8 cellular contexts compared by ENCODE assay signal in the genomic region with DNA sequence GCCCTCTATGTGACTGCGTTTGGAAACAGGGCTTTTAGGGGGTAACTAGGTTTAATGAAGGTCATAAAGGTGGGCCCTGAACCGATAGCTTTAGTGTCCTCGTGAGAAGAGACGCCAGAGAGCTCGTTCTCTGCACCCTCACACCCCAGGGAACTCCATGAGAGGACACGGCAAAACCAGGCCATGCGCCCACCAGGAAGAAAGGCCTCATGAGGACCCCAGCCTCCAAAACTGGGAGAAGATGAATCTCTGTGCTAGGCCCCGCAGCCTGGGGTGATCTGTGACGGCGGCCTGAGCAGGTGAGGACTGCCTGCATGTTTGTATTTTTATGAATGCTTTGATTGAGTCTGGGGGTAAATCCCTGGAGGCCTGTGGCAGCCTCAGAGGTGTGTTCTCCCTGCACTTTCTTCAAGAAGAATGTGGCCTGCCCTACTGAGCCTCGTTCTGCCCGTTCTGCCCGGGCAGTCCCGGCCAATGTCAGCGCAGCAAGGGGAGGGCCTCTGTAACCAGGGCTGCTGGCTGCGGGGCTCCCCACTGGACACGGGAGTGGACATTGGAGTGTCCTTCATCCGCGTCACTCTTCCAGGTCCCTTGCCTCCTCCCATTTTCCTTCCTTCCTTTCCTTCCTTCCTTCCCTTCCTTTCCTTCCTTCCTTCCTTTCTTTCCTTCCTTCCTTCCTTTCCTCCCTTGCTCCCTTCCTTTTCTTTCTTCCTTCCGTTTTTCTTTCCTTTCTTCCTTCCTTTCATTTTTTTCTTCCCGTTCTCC. TPM values are rescaled to one million over a fixed set of nuclear protein-coding genes. Genes with fewer than 3 reads are reported as not detected.
DNase-seq lines count a peak whose midpoint lies in the region; ATAC-seq, FAIRE-seq and TF ChIP-seq lines count a peak whose summit lies in the region.

No MANE protein-coding gene starts in this region.

- no peak for TF ChIP-seq EP300 in K562 (IDR thresholded peaks at IDR 0.05; ENCODE audit: low read length)

- 73% methylated on average over 20 of the region's 21 CpGs for WGBS in K562 (ENCODE audit: insufficient coverage, low coverage, missing lambda C conversion rate)

- peak overlapping the region; percentile 87 for H3K27ac Mint-ChIP-seq in stimulated activated naive CD8-positive, alpha-beta T cell treated with anti-CD3 and anti-CD28 coated beads, Interleukin-15, Interleukin-2, amounts not matched to agents 100 ng/mL and 50 ng/mL, for 24 hours

- no peaks in the 10 kb centered on the region for H3K27me3 ChIP-seq in K562 (ENCODE audit: control insufficient read depth in 2 of 2, insufficient read depth in 2 of 2, low read length in 2 of 2)

- CTCF ChIA-PET in K562 (lab: Yijun Ruan, JAX; ENCODE audit: low intra/inter-chr PET ratio): no interaction called here

- POLR2A ChIA-PET in K562 (lab: Yijun Ruan, JAX): no interaction called here

- TF ChIP-seq CTCF in K562 (IDR thresholded peaks at IDR 0.05 in 2 of 3, conservative IDR thresholded peaks at IDR 0.05 in 1 of 3; ENCODE audit: insufficient read depth in 2 of 3, low read depth in 1 of 3, low read length in 3 of 3) (no peak), mucosa of descending colon (IDR thresholded peaks at IDR 0.05) (no peak)

- H3K9ac ChIP-seq in K562 (ENCODE audit: insufficient read depth in 1 of 2, low read depth in 2 of 2, low read length in 2 of 2): peak overlapping the region; percentile 46 to 61

- no peaks in the 10 kb centered on the region for H3K27me3 Mint-ChIP-seq in stimulated activated naive CD8-positive, alpha-beta T cell treated with anti-CD3 and anti-CD28 coated beads, Interleukin-15, Interleukin-2, amounts not matched to agents 100 ng/mL and 50 ng/mL, for 24 hours

- no peak for FAIRE-seq in K562 (lab: Jason Lieb, UNC)

- H3K9me3 Mint-ChIP-seq in stimulated activated naive CD8-positive, alpha-beta T cell treated with anti-CD3 and anti-CD28 coated beads, Interleukin-15, Interleukin-2, amounts not matched to agents 100 ng/mL and 50 ng/mL, for 24 hours: no peaks in the 10 kb centered on the region

- in situ Hi-C loops in K562 (cut with MboI): no loop called here

- H3K4me1 ChIP-seq in K562 (replicated peaks in 1 of 2; ENCODE audit: control insufficient read depth in 2 of 2, insufficient read depth in 2 of 2, low read length in 2 of 2) (peaks cover 55 to 62% of the 10 kb centered on the region in 2 experiments), mucosa of descending colon (ENCODE audit: low read depth) (peaks cover 19% of the 10 kb centered on the region)

- no peaks in the 10 kb centered on the region; the same call in 2 of the 3 replicates for H3K79me2 ChIP-seq in K562 (ENCODE audit: control insufficient read depth, insufficient read depth, low read length)

- no peak overlapping the region; the same call in 1 of the 2 replicates for H3K4me2 ChIP-seq in K562 (ENCODE audit: insufficient read depth, low read length)

- no peak for TF ChIP-seq RAD21 in K562 (CRISPR knock-in tag; conservative IDR thresholded peaks at IDR 0.05 in 1 of 2, IDR thresholded peaks at IDR 0.05 in 1 of 2)

- peak overlapping the region; percentile 97 for H3K27ac ChIP-seq in K562 (ENCODE audit: extremely low read depth, low read depth, low read length)

- H3K9me3 ChIP-seq in K562 (replicated peaks; ENCODE audit: control insufficient read depth, insufficient read depth, low read depth, low read length) (no peaks in the 10 kb centered on the region), mucosa of descending colon (no peaks in the 10 kb centered on the region)

- H4K20me1 ChIP-seq in K562 (replicated peaks; ENCODE audit: control insufficient read depth, insufficient read depth, low read length): no peaks in the 10 kb centered on the region

- DNase-seq in stimulated activated naive CD8-positive, alpha-beta T cell treated with anti-CD3 and anti-CD28 coated beads, Interleukin-15, Interleukin-2, amounts not matched to agents 100 U/mL and 50 U/mL, for 24 hours: no peak
- DNase-seq in K562 (ENCODE audit: extremely low read depth in 1 of 4, low spot score in 3 of 4): peak in 1 of 4 experiments; percentile 17
- DNase-seq in mucosa of descending colon: peak in 2 of 3 donors; percentile 23 to 58
- DNase-seq in AML-193 (lab: John Stamatoyannopoulos, UW): no peak
- DNase-seq in effector CD4-positive, alpha-beta T cell: no peak

- H3K9me1 ChIP-seq in K562 (ENCODE audit: control insufficient read depth, insufficient read depth, low read length): no peaks in the 10 kb centered on the region

- H3K4me3 Mint-ChIP-seq in stimulated activated naive CD8-positive, alpha-beta T cell treated with anti-CD3 and anti-CD28 coated beads, Interleukin-15, Interleukin-2, amounts not matched to agents 100 ng/mL and 50 ng/mL, for 24 hours: no peak overlapping the region

- no peaks in the 10 kb centered on the region for H3K36me3 Mint-ChIP-seq in stimulated activated naive CD8-positive, alpha-beta T cell treated with anti-CD3 and anti-CD28 coated beads, Interleukin-15, Interleukin-2, amounts not matched to agents 100 ng/mL and 50 ng/mL, for 24 hours (ENCODE audit: low read depth)

- no peak for ATAC-seq in stimulated activated naive CD8-positive, alpha-beta T cell treated with anti-CD3 and anti-CD28 coated beads, Interleukin-15, Interleukin-2, amounts not matched to agents 100 U/mL and 50 U/mL, for 24 hours
- no peak for ATAC-seq in K562
- no peak for ATAC-seq in mucosa of descending colon
- no peak for ATAC-seq in HG03460 (IDR thresholded peaks at IDR 0.05; ENCODE audit: unreplicated experiment)
- no peak for ATAC-seq in HG02678 (IDR thresholded peaks at IDR 0.05; ENCODE audit: unreplicated experiment)

- H3K36me3 ChIP-seq in K562 (ENCODE audit: control insufficient read depth, insufficient read depth, low read length): no peaks in the 10 kb centered on the region
- no peaks in the 10 kb centered on the region for H3K36me3 ChIP-seq in mucosa of descending colon (ENCODE audit: low read depth)

- intact Hi-C loops in K562 (cut with micrococcal nuclease): loop anchor here (2.0 kb wide), 1 partner anchor 35 kb away; no protein-coding TSS in a partner anchor
- intact Hi-C loops in mucosa of descending colon (cut with DNase I, micrococcal nuclease): no loop called here

- BruUV-seq in K562 (replicated peaks; lab: Mats Ljungman, UMichigan): no TSS peak

- H3K4me1 Mint-ChIP-seq in stimulated activated naive CD8-positive, alpha-beta T cell treated with anti-CD3 and anti-CD28 coated beads, Interleukin-15, Interleukin-2, amounts not matched to agents 100 ng/mL and 50 ng/mL, for 24 hours (ENCODE audit: low read depth): peaks cover 60% of the 10 kb centered on the region

- H2AFZ ChIP-seq in K562 (ENCODE audit: low read depth, low read length): peak overlapping the region; percentile 87

- TF ChIP-seq POLR2A in K562 (conservative IDR thresholded peaks at IDR 0.05): no peak

- H3K4me3 ChIP-seq in K562: no peak overlapping the region
- no peak overlapping the region for H3K4me3 ChIP-seq in mucosa of descending colon

RNA-seq across cellular contexts. Expression of a gene that starts 6.8 kb away (rescaled TPM):
- total RNA-seq in K562 (2011; cell fraction: chromatin; rRNA removed; ENCODE audit: low replicate concordance): 548 and 579 TPM in 2 replicates
- total RNA-seq in K562 (2011; cell fraction: nucleolus; rRNA removed): 219 and 226 TPM in 2 replicates
- total RNA-seq in K562 (2011; cell fraction: nucleoplasm; rRNA removed): 260 and 263 TPM in 2 replicates
- total RNA-seq in K562 (2014; rRNA removed): 13.2 and 17.1 TPM in 2 replicates
- total RNA-seq in K562 (2014; rRNA removed; fragmentation: Illumina TruSeq; extraction: Trizol): 19.8 and 20.9 TPM in 2 replicates
- 17.8 and 17.9 TPM in 2 replicates for total RNA-seq in K562 (2015; rRNA removed; fragmentation: Illumina TruSeq; extraction: Trizol)
- 33.6 and 34.3 TPM in 2 replicates for total RNA-seq in K562 (2021)
- 26.7 and 36.2 TPM in 2 replicates for polyA plus RNA-seq in K562 (2011; rRNA removed)
- 14.1 and 15.8 TPM in 2 replicates for polyA plus RNA-seq in K562 (2011; cell fraction: cytosol; rRNA removed)
- 220 and 234 TPM in 2 replicates for polyA plus RNA-seq in K562 (2011; cell fraction: nucleus; rRNA removed)
- polyA plus RNA-seq in K562 (2012): 27.2 and 54.8 TPM in 2 replicates
- polyA plus RNA-seq in K562 (2014; fragmentation: Illumina TruSeq; extraction: Trizol): 24.2 and 26.9 TPM in 2 replicates
- polyA plus RNA-seq in K562 (2014; fragmentation: Nextera tagmentation; extraction: Ambion mirVana): 1 to 10 TPM; 5.3 to 7.1 TPM
- 15.9 and 20.1 TPM in 2 replicates for polyA plus RNA-seq in K562 (2014; rRNA removed)
- 58.3 and 80.5 TPM in 2 replicates for polyA minus RNA-seq in K562 (2011; rRNA and poly(A)+ RNA removed)
- 48.1 and 56.1 TPM in 2 replicates for polyA minus RNA-seq in K562 (2011; cell fraction: cytosol; rRNA and poly(A)+ RNA removed)
- polyA minus RNA-seq in K562 (2011; cell fraction: nucleus; rRNA and poly(A)+ RNA removed): 71.6 and 112 TPM in 2 replicates
- total RNA-seq in mucosa of descending colon: 100 to 1,000 TPM; 135 to 143 (median 136) TPM

RNA-seq across cellular contexts. Expression of a gene that starts 33.6 kb away (rescaled TPM):
- 8.5 and 21.1 TPM in 2 replicates for total RNA-seq in K562 (2011; cell fraction: chromatin; rRNA removed; ENCODE audit: low replicate concordance)
- 13.3 and 15.8 TPM in 2 replicates for total RNA-seq in K562 (2011; cell fraction: nucleolus; rRNA removed)
- total RNA-seq in K562 (2011; cell fraction: nucleoplasm; rRNA removed): 6.9 and 13.1 TPM in 2 replicates
- 1.5 and 3.4 TPM in 2 replicates for total RNA-seq in K562 (2014; rRNA removed)
- 0.38 and 0.91 TPM in 2 replicates for total RNA-seq in K562 (2014; rRNA removed; fragmentation: Illumina TruSeq; extraction: Trizol)
- total RNA-seq in K562 (2015; rRNA removed; fragmentation: Illumina TruSeq; extraction: Trizol): 1.0 and 1.4 TPM in 2 replicates
- 3.1 and 4.0 TPM in 2 replicates for total RNA-seq in K562 (2021)
- polyA plus RNA-seq in K562 (2011; rRNA removed): 0.52 and 0.53 TPM in 2 replicates
- 0.43 and 1.2 TPM in 2 replicates for polyA plus RNA-seq in K562 (2011; cell fraction: cytosol; rRNA removed)
- polyA plus RNA-seq in K562 (2011; cell fraction: nucleus; rRNA removed): 4.1 and 8.1 TPM in 2 replicates
- 2.7 and 5.4 TPM in 2 replicates for polyA plus RNA-seq in K562 (2012)
- polyA plus RNA-seq in K562 (2014; fragmentation: Illumina TruSeq; extraction: Trizol): 1.4 and 1.9 TPM in 2 replicates
- under 1 TPM in 1 of 2 experiments, not detected in 1; 0.06 TPM for polyA plus RNA-seq in K562 (2014; fragmentation: Nextera tagmentation; extraction: Ambion mirVana)
- 2.8 and 4.2 TPM in 2 replicates for polyA plus RNA-seq in K562 (2014; rRNA removed)
- 0.46 TPM in 1 of 2 replicates, not detected in the other for polyA minus RNA-seq in K562 (2011; rRNA and poly(A)+ RNA removed)
- 0.57 and 1.9 TPM in 2 replicates for polyA minus RNA-seq in K562 (2011; cell fraction: cytosol; rRNA and poly(A)+ RNA removed)
- 1.2 and 2.0 TPM in 2 replicates for polyA minus RNA-seq in K562 (2011; cell fraction: nucleus; rRNA and poly(A)+ RNA removed)
- total RNA-seq in mucosa of descending colon: 10 to 100 TPM; 13.8 to 18.1 (median 14.0) TPM

RNA-seq across cellular contexts. Expression of a gene that starts 33.7 kb away (rescaled TPM):
- total RNA-seq in K562 (2011; cell fraction: chromatin; rRNA removed; ENCODE audit: low replicate concordance): 47.4 and 72.7 TPM in 2 replicates
- total RNA-seq in K562 (2011; cell fraction: nucleolus; rRNA removed): 43.5 and 52.4 TPM in 2 replicates
- total RNA-seq in K562 (2011; cell fraction: nucleoplasm; rRNA removed): 40.5 and 41.1 TPM in 2 replicates
- total RNA-seq in K562 (2014; rRNA removed): 5.1 and 7.3 TPM in 2 replicates
- 2.5 and 2.6 TPM in 2 replicates for total RNA-seq in K562 (2014; rRNA removed; fragmentation: Illumina TruSeq; extraction: Trizol)
- total RNA-seq in K562 (2015; rRNA removed; fragmentation: Illumina TruSeq; extraction: Trizol): 4.6 and 4.9 TPM in 2 replicates
- total RNA-seq in K562 (2021): 11.8 and 15.7 TPM in 2 replicates
- polyA plus RNA-seq in K562 (2011; rRNA removed): 2.5 and 4.8 TPM in 2 replicates
- 3.7 and 4.2 TPM in 2 replicates for polyA plus RNA-seq in K562 (2011; cell fraction: cytosol; rRNA removed)
- polyA plus RNA-seq in K562 (2011; cell fraction: nucleus; rRNA removed): 19.2 and 29.1 TPM in 2 replicates
- polyA plus RNA-seq in K562 (2012): 13.7 and 21.2 TPM in 2 replicates
- 6.3 and 11.2 TPM in 2 replicates for polyA plus RNA-seq in K562 (2014; fragmentation: Illumina TruSeq; extraction: Trizol)
- under 1 TPM; 0.25 to 0.31 TPM for polyA plus RNA-seq in K562 (2014; fragmentation: Nextera tagmentation; extraction: Ambion mirVana)
- 8.2 and 9.8 TPM in 2 replicates for polyA plus RNA-seq in K562 (2014; rRNA removed)
- 2.6 TPM in 2 replicates for polyA minus RNA-seq in K562 (2011; rRNA and poly(A)+ RNA removed)
- polyA minus RNA-seq in K562 (2011; cell fraction: cytosol; rRNA and poly(A)+ RNA removed): 4.5 and 6.9 TPM in 2 replicates
- 3.4 and 6.3 TPM in 2 replicates for polyA minus RNA-seq in K562 (2011; cell fraction: nucleus; rRNA and poly(A)+ RNA removed)
- total RNA-seq in mucosa of descending colon: 10 to 100 TPM; 39.7 to 44.8 (median 42.5) TPM

Comparison
In these comparisons a context has a peak if more than half of its experiments do, and no peak if none do; other contexts are left out.
1. DNase-seq: peak in mucosa of descending colon (2 of 3); none in stimulated activated naive CD8-positive, alpha-beta T cell treated with anti-CD3 and anti-CD28 coated beads, Interleukin-15, Interleukin-2, amounts not matched to agents 100 U/mL and 50 U/mL, for 24 hours (single experiment), AML-193 (0 of 2) and effector CD4-positive, alpha-beta T cell (single experiment).